ENCODE assay signal across 8 cellular contexts in genomic region chr16:10743227-10743609, GRCh38. TPM values are rescaled to one million over a fixed set of nuclear protein-coding genes. Genes with fewer than 3 reads are reported as not detected.
DNase-seq lines count a peak whose midpoint lies in the region; ATAC-seq and TF ChIP-seq lines count a peak whose summit lies in the region.

No MANE protein-coding gene starts in this region.

- peak overlapping the region; percentile 99 for H3K27ac Mint-ChIP-seq in stimulated activated naive CD8-positive, alpha-beta T cell treated with anti-CD3 and anti-CD28 coated beads, Interleukin-15, Interleukin-2, amounts not matched to agents 100 ng/mL and 50 ng/mL, for 24 hours

- peak overlapping the region; percentile 51 to 90 (median 74) for H3K4me3 ChIP-seq in mammary epithelial cell (replicated peaks in 1 of 3; ENCODE audit: insufficient read depth in 1 of 3, low read depth in 2 of 3, low read length in 3 of 3)
- H3K4me3 ChIP-seq in mucosa of rectum (ENCODE audit: low read length in 2 of 2): peak overlapping the region; percentile 86 to 97

- H3K27me3 Mint-ChIP-seq in stimulated activated naive CD8-positive, alpha-beta T cell treated with anti-CD3 and anti-CD28 coated beads, Interleukin-15, Interleukin-2, amounts not matched to agents 100 ng/mL and 50 ng/mL, for 24 hours: no peaks in the 10 kb centered on the region

- no peaks in the 10 kb centered on the region for H3K9me3 Mint-ChIP-seq in stimulated activated naive CD8-positive, alpha-beta T cell treated with anti-CD3 and anti-CD28 coated beads, Interleukin-15, Interleukin-2, amounts not matched to agents 100 ng/mL and 50 ng/mL, for 24 hours

- peaks cover 50% of the 10 kb centered on the region for H3K4me1 Mint-ChIP-seq in stimulated activated naive CD8-positive, alpha-beta T cell treated with anti-CD3 and anti-CD28 coated beads, Interleukin-15, Interleukin-2, amounts not matched to agents 100 ng/mL and 50 ng/mL, for 24 hours (ENCODE audit: low read depth)

- H3K36me3 ChIP-seq in mammary epithelial cell (ENCODE audit: insufficient read depth, low read length): no peaks in the 10 kb centered on the region
- H3K36me3 ChIP-seq in mucosa of rectum (ENCODE audit: control insufficient read depth in 2 of 2, insufficient read depth in 2 of 2, low read length in 2 of 2): peaks cover 7% of the 10 kb centered on the region in 2 donors

- intact Hi-C loops in mammary epithelial cell (cut with micrococcal nuclease): loop anchor here (2.0 kb wide), 1 partner anchor 134 kb away; the partner anchor contains the start of gene CIITA

- no peaks in the 10 kb centered on the region for H3K27me3 ChIP-seq in mammary epithelial cell (ENCODE audit: insufficient read depth, low read length)
- no peaks in the 10 kb centered on the region for H3K27me3 ChIP-seq in mucosa of rectum (ENCODE audit: control insufficient read depth in 2 of 2, insufficient read depth in 2 of 2, low read length in 2 of 2)

- 19% methylated on average over 5 of the region's 5 CpGs for WGBS in mammary epithelial cell (ENCODE audit: low coverage, missing lambda C conversion rate)

- in situ Hi-C loops in mammary epithelial cell (cut with MboI; ENCODE audit: low sequenced_read_pairs in 2 of 2): loop anchor here (5.0 to 25.0 kb wide), 4 partner anchors 169 to 431 kb away; no protein-coding TSS in a partner anchor

- TF ChIP-seq CTCF in mammary epithelial cell (conservative IDR thresholded peaks at IDR 0.05 in 1 of 2, IDR thresholded peaks at IDR 0.05 in 1 of 2; ENCODE audit: extremely low read depth in 1 of 2, insufficient read depth in 1 of 2, low read depth in 1 of 2, low read length in 2 of 2): no peak

- H3K36me3 Mint-ChIP-seq in stimulated activated naive CD8-positive, alpha-beta T cell treated with anti-CD3 and anti-CD28 coated beads, Interleukin-15, Interleukin-2, amounts not matched to agents 100 ng/mL and 50 ng/mL, for 24 hours (ENCODE audit: low read depth): peaks cover 18% of the 10 kb centered on the region

- H3K4me1 ChIP-seq in mammary epithelial cell (ENCODE audit: insufficient read depth, low read length): peaks cover 15% of the 10 kb centered on the region
- peaks cover 12 to 15% of the 10 kb centered on the region in 2 donors for H3K4me1 ChIP-seq in mucosa of rectum (ENCODE audit: control insufficient read depth in 2 of 2, insufficient read depth in 2 of 2, low read length in 2 of 2)

- no TSS peak for BruUV-seq in mammary epithelial cell (replicated peaks; lab: Mats Ljungman, UMichigan)

- peak overlapping the region; percentile 88 for H3K4me3 Mint-ChIP-seq in stimulated activated naive CD8-positive, alpha-beta T cell treated with anti-CD3 and anti-CD28 coated beads, Interleukin-15, Interleukin-2, amounts not matched to agents 100 ng/mL and 50 ng/mL, for 24 hours

- no peak for ATAC-seq in stimulated activated naive CD8-positive, alpha-beta T cell treated with anti-CD3 and anti-CD28 coated beads, Interleukin-15, Interleukin-2, amounts not matched to agents 100 U/mL and 50 U/mL, for 24 hours

- H3K9ac ChIP-seq in mammary epithelial cell (ENCODE audit: insufficient read depth, low read length) (peak overlapping the region; percentile 86), mucosa of rectum (ENCODE audit: low read depth in 1 of 2, low read length in 2 of 2) (peak overlapping the region; percentile 90 to 95)

- no peaks in the 10 kb centered on the region for H3K79me2 ChIP-seq in mammary epithelial cell (ENCODE audit: insufficient read depth, low read length)

- H3K9me3 ChIP-seq in mammary epithelial cell (replicated peaks; ENCODE audit: insufficient read depth, low read length) (no peaks in the 10 kb centered on the region), mucosa of rectum (ENCODE audit: control insufficient read depth in 2 of 2, low read length in 2 of 2) (no peaks in the 10 kb centered on the region)

- CTCF ChIA-PET in mammary epithelial cell (lab: Charles Lee; ENCODE audit: low non-redundant PET): interaction anchor here (0.8 kb wide), 1 partner anchor 153 kb away, joined by 4 read pairs; no protein-coding TSS in a partner anchor

- peak overlapping the region; percentile 86 for H3K27ac ChIP-seq in mammary epithelial cell (ENCODE audit: insufficient read depth, low read depth, low read length)
- H3K27ac ChIP-seq in mucosa of rectum (ENCODE audit: low read depth in 2 of 2, low read length in 2 of 2): peak overlapping the region; percentile 99 to 100

- H4K20me1 ChIP-seq in mammary epithelial cell (ENCODE audit: insufficient read depth, low read length): no peaks in the 10 kb centered on the region

- peak overlapping the region; percentile 94 for H2AFZ ChIP-seq in mammary epithelial cell (ENCODE audit: low read depth, low read length)

- peak overlapping the region; percentile 78 for H3K4me2 ChIP-seq in mammary epithelial cell (ENCODE audit: insufficient read depth, low read depth, low read length)

- dilution Hi-C loops in mammary epithelial cell (cut with HindIII; ENCODE audit: low sequenced_read_pairs): loop anchor here (5.0 kb wide), 1 partner anchor 91 kb away; no protein-coding TSS in a partner anchor

- DNase-seq in stimulated activated naive CD8-positive, alpha-beta T cell treated with anti-CD3 and anti-CD28 coated beads, Interleukin-15, Interleukin-2, amounts not matched to agents 100 U/mL and 50 U/mL, for 24 hours: no peak
- DNase-seq in mammary epithelial cell: no peak
- DNase-seq in occipital lobe (lab: John Stamatoyannopoulos, UW): no peak
- no peak for DNase-seq in GF-D8 (lab: John Stamatoyannopoulos, UW)
- DNase-seq in mesenteric fat pad (ENCODE audit: low spot score): no peak
- DNase-seq in activated CD4-positive, alpha-beta T cell treated with anti-CD3 and anti-CD28 coated beads for 1 hour: no peak

RNA-seq across cellular contexts. Expression of gene NUBP1, which starts 0.4 kb away (rescaled TPM):
- total RNA-seq in mammary epithelial cell (10 to 100 TPM; 10.3 to 22.9 TPM), occipital lobe (12.3 TPM), mesenteric fat pad (32.9 TPM)
- polyA plus RNA-seq in mammary epithelial cell: 26.8 TPM
- 1.6 TPM for polyA minus RNA-seq in mammary epithelial cell

RNA-seq across cellular contexts. Expression of gene TEKT5, which starts 48.5 kb away (rescaled TPM):
- total RNA-seq in mammary epithelial cell (under 1 TPM in 1 of 2 donors, not detected in 1; 0.33 TPM), occipital lobe (1.2 TPM), mesenteric fat pad (not detected)
- not detected for polyA plus RNA-seq in mammary epithelial cell
- polyA minus RNA-seq in mammary epithelial cell: not detected
